21 cellular contexts compared by ENCODE assay signal in genomic region chr16:21727344-21727743, GRCh38.
DNase-seq lines count a peak whose midpoint lies in the region; ATAC-seq lines count a peak whose summit lies in the region.
"Had no signal": no experiment of that assay in that cellular context is flagged by ENCODE, and none has a peak within 500 bp of the region (broad histone marks: within the 10 kb centered on the region; RNA-seq: fewer than 3 reads in every experiment).

No MANE protein-coding gene starts in this region.

- H3K27me3 Mint-ChIP-seq in activated T-helper 17 cell treated with anti-CD3 and anti-CD28 coated beads, Interleukin-2, amount 50 U/mL, for 72 hours, result no peaks in the 10 kb centered on the region

- peaks cover 0 to 9% of the 10 kb centered on the region in 2 donors for H3K36me3 Mint-ChIP-seq in activated naive CD4-positive, alpha-beta T cell treated with anti-CD3 and anti-CD28 coated beads, Interleukin-2, amount 50 U/mL, for 72 hours
- H3K36me3 Mint-ChIP-seq in activated T-helper 17 cell treated with anti-CD3 and anti-CD28 coated beads, Interleukin-2, amount 50 U/mL, for 72 hours (ENCODE audit: low read depth), result no peaks in the 10 kb centered on the region

- H3K4me2 ChIP-seq in Karpas-422 (ENCODE audit: low read depth, low read length, poor library complexity, severe bottlenecking), result no peak overlapping the region

- no peak overlapping the region for H3K4me3 Mint-ChIP-seq in activated T-helper 17 cell treated with anti-CD3 and anti-CD28 coated beads, Interleukin-2, amount 50 U/mL, for 72 hours

- no peaks in the 10 kb centered on the region for H3K27me3 ChIP-seq in Karpas-422 (ENCODE audit: low read length)

- H3K4me1 ChIP-seq in Karpas-422 (ENCODE audit: low read length), result no peaks in the 10 kb centered on the region

- H2AFZ ChIP-seq in Karpas-422 (ENCODE audit: low read length), result no peak overlapping the region

- H3K27ac ChIP-seq in Karpas-422 (ENCODE audit: low read length), result no peak overlapping the region

- no peaks in the 10 kb centered on the region for H4K20me1 ChIP-seq in Karpas-422 (ENCODE audit: insufficient read depth, low read depth, low read length)

- H3K9me2 ChIP-seq in Karpas-422 (replicated peaks; ENCODE audit: insufficient read depth, low read length), result no peaks in the 10 kb centered on the region

- no peaks in the 10 kb centered on the region for H3K36me3 ChIP-seq in Karpas-422 (ENCODE audit: insufficient read depth, low read length)

- peaks cover 0 to 13% of the 10 kb centered on the region in 2 donors for H3K9me3 Mint-ChIP-seq in activated naive CD4-positive, alpha-beta T cell treated with anti-CD3 and anti-CD28 coated beads, Interleukin-2, amount 50 U/mL, for 72 hours
- peaks cover 6% of the 10 kb centered on the region for H3K9me3 Mint-ChIP-seq in activated T-helper 17 cell treated with anti-CD3 and anti-CD28 coated beads, Interleukin-2, amount 50 U/mL, for 72 hours

- H3K9ac ChIP-seq in Karpas-422 (ENCODE audit: low read length), result no peak overlapping the region

- no peaks in the 10 kb centered on the region for H3K9me3 ChIP-seq in Karpas-422 (ENCODE audit: low read length)

- DNase-seq in activated naive CD4-positive, alpha-beta T cell treated with anti-CD3 and anti-CD28 coated beads, Interleukin-2, amount 50 U/mL, for 72 hours (ENCODE audit: low spot score in 2 of 2), result no peak
- DNase-seq in activated naive CD4-positive, alpha-beta T cell treated with Interleukin-2 at 50 U/mL for 16 hours, result no peak
- DNase-seq in Karpas-422, result peak; percentile 31
- DNase-seq in central memory CD4-positive, alpha-beta T cell, result no peak
- DNase-seq in D341Med (ENCODE audit: low spot score), result no peak
- DNase-seq in MV-4-11 (lab: John Stamatoyannopoulos, UW), result no peak
- DNase-seq: C1 segment of cervical spinal cord, DMS79 treated with DMSO at 0.1 percent for 48 hours, GOT3, NCI-H1417, NCI-H187, NCI-H2107, NCI-H2227 treated with DMSO at 0.1 percent for 48 hours, NCI-H510A treated with DMSO at 0.1 percent for 48 hours, NCI-H774, RPMI8226, SIG-M5 had no signal

- H3K27ac Mint-ChIP-seq in activated naive CD4-positive, alpha-beta T cell treated with anti-CD3 and anti-CD28 coated beads, Interleukin-2, amount 50 U/mL, for 72 hours, result no peak overlapping the region
- no peak overlapping the region for H3K27ac Mint-ChIP-seq in activated T-helper 17 cell treated with anti-CD3 and anti-CD28 coated beads, Interleukin-2, amount 50 U/mL, for 72 hours

- H3K4me1 Mint-ChIP-seq in activated T-helper 17 cell treated with anti-CD3 and anti-CD28 coated beads, Interleukin-2, amount 50 U/mL, for 72 hours, result no peaks in the 10 kb centered on the region

- no peak overlapping the region for H3K4me3 ChIP-seq in Karpas-422 (ENCODE audit: low read length)
- H3K4me3 ChIP-seq: K562 had no signal

- no peaks in the 10 kb centered on the region for H3K79me2 ChIP-seq in Karpas-422 (ENCODE audit: low read length)

- ATAC-seq in activated naive CD4-positive, alpha-beta T cell treated with anti-CD3 and anti-CD28 coated beads, Interleukin-2, amount 50 U/mL, for 72 hours, result peak; percentile 44 to 94
- ATAC-seq in activated T-helper 17 cell treated with anti-CD3 and anti-CD28 coated beads, Interleukin-2, amount 50 U/mL, for 72 hours (replicated peaks), result peak; percentile 23
- ATAC-seq: HCT116, K562, SK-N-SH treated with all-trans-retinoic acid at 6 μM for 48 hours had no signal
